ENCODE assay signal across 16 cellular contexts in genomic region chr1:53590581-53591515, GRCh38.
DNase-seq lines count a peak whose midpoint lies in the region; TF ChIP-seq lines count a peak whose summit lies in the region.
"Had no signal": no experiment of that assay in that cellular context is flagged by ENCODE, and none has a peak within 500 bp of the region (broad histone marks: within the 10 kb centered on the region; RNA-seq: fewer than 3 reads in every experiment).

No MANE protein-coding gene starts in this region.

- H3K4me1 ChIP-seq in mammary epithelial cell (ENCODE audit: insufficient read depth, low read length), result no peaks in the 10 kb centered on the region
- H3K4me1 ChIP-seq: ascending aorta; BLaER1 treated with 17β-estradiol and CSF1 and Interleukin-3, amounts not matched to agents 10 nM and 100 nM had no signal

- H3K9ac ChIP-seq in mammary epithelial cell (ENCODE audit: insufficient read depth, low read length), result no peak overlapping the region
- H3K9ac ChIP-seq: BLaER1 treated with 17β-estradiol and CSF1 and Interleukin-3, amounts not matched to agents 10 nM and 100 nM had no signal

- H3K79me2 ChIP-seq in mammary epithelial cell (ENCODE audit: insufficient read depth, low read length), result no peaks in the 10 kb centered on the region

- no peaks in the 10 kb centered on the region for H4K20me1 ChIP-seq in mammary epithelial cell (ENCODE audit: insufficient read depth, low read length)

- H3K4me2 ChIP-seq in mammary epithelial cell (ENCODE audit: insufficient read depth, low read depth, low read length), result no peak overlapping the region
- H3K4me2 ChIP-seq: BLaER1 treated with 17β-estradiol and CSF1 and Interleukin-3, amounts not matched to agents 10 nM and 100 nM had no signal

- H3K4me3 ChIP-seq in AG09309 (ENCODE audit: control insufficient read depth, low read depth, low read length), result no peak overlapping the region
- H3K4me3 ChIP-seq in fibroblast of pulmonary artery (replicated peaks; ENCODE audit: low read depth, low read length), result no peak overlapping the region
- H3K4me3 ChIP-seq in mammary epithelial cell (replicated peaks in 1 of 3; ENCODE audit: insufficient read depth in 1 of 3, low read depth in 2 of 3, low read length in 3 of 3), result no peak overlapping the region
- H3K4me3 ChIP-seq: ascending aorta; BLaER1 treated with 17β-estradiol and CSF1 and Interleukin-3, amounts not matched to agents 10 nM and 100 nM; GM12878 had no signal

- H3K27me3 ChIP-seq in mammary epithelial cell (ENCODE audit: insufficient read depth, low read length), result peaks cover 7% of the 10 kb centered on the region
- H3K27me3 ChIP-seq: ascending aorta; BLaER1 treated with 17β-estradiol and CSF1 and Interleukin-3, amounts not matched to agents 10 nM and 100 nM had no signal

- TF ChIP-seq CTCF in AG09309 (IDR thresholded peaks at IDR 0.05; ENCODE audit: control insufficient read depth, insufficient read depth, low read depth, low read length, missing control alignments) (no peak), fibroblast of pulmonary artery (IDR thresholded peaks at IDR 0.05; ENCODE audit: low read length, missing control alignments) (no peak), mammary epithelial cell (conservative IDR thresholded peaks at IDR 0.05 in 1 of 2, IDR thresholded peaks at IDR 0.05 in 1 of 2; ENCODE audit: extremely low read depth in 1 of 2, insufficient read depth in 1 of 2, low read depth in 1 of 2, low read length in 2 of 2) (no peak)

- DNase-seq in AG09309 (ENCODE audit: low read depth), result peak; percentile 56
- DNase-seq in NCI-H69 (lab: John Stamatoyannopoulos, UW), result peak; percentile 44
- peak; percentile 68 for DNase-seq in fibroblast of pulmonary artery (ENCODE audit: low read depth)
- DNase-seq in posterior vena cava (ENCODE audit: low spot score), result peak; percentile 79
- DNase-seq in NK-92 treated with Interleukin-12 subunit alpha and Interleukin-12 subunit beta, amount 100 ng/mL, for 24 hours (lab: John Stamatoyannopoulos, UW), result no peak
- no peak for DNase-seq in mammary epithelial cell
- DNase-seq in NCI-H345 (lab: John Stamatoyannopoulos, UW), result no peak
- DNase-seq in OCI-M2 (lab: John Stamatoyannopoulos, UW; ENCODE audit: unreplicated experiment), result no peak
- DNase-seq: activated CD4-positive, alpha-beta T cell treated with anti-CD3 and anti-CD28 coated beads, Interleukin-2, amount 50 U/mL, for 1 hour; DMS79 treated with DMSO at 0.1 percent for 48 hours; NCI-H2081 treated with DMSO at 0.1 percent for 48 hours; SHP77 treated with DMSO at 0.1 percent for 48 hours; T-helper 9 cell had no signal

- H3K36me3 ChIP-seq in mammary epithelial cell (ENCODE audit: insufficient read depth, low read length), result no peaks in the 10 kb centered on the region
- H3K36me3 ChIP-seq: ascending aorta; BLaER1 treated with 17β-estradiol and CSF1 and Interleukin-3, amounts not matched to agents 10 nM and 100 nM had no signal

- CTCF ChIA-PET in mammary epithelial cell (lab: Charles Lee; ENCODE audit: low non-redundant PET), result no interaction called here

- H2AFZ ChIP-seq in mammary epithelial cell (ENCODE audit: low read depth, low read length), result no peak overlapping the region

- WGBS in mammary epithelial cell (ENCODE audit: low coverage, missing lambda C conversion rate), result 82% methylated on average over 15 of the region's 17 CpGs

- H3K27ac ChIP-seq in mammary epithelial cell (ENCODE audit: insufficient read depth, low read depth, low read length), result no peak overlapping the region
- H3K27ac ChIP-seq: ascending aorta; BLaER1 treated with 17β-estradiol and CSF1 and Interleukin-3, amounts not matched to agents 10 nM and 100 nM had no signal

- in situ Hi-C loops in mammary epithelial cell (cut with MboI; ENCODE audit: low sequenced_read_pairs in 2 of 2), result no loop called here

- dilution Hi-C loops in mammary epithelial cell (cut with HindIII; ENCODE audit: low sequenced_read_pairs), result no loop called here

- intact Hi-C loops in posterior vena cava (cut with DNase I), result loop anchor here in 1 of 2 donors (10.0 kb wide), 1 partner anchor 106 kb away; no protein-coding TSS in a partner anchor
- intact Hi-C loops in mammary epithelial cell (cut with micrococcal nuclease), result no loop called here

- no peaks in the 10 kb centered on the region for H3K9me3 ChIP-seq in mammary epithelial cell (replicated peaks; ENCODE audit: insufficient read depth, low read length)
- H3K9me3 ChIP-seq: ascending aorta; BLaER1 treated with 17β-estradiol and CSF1 and Interleukin-3, amounts not matched to agents 10 nM and 100 nM had no signal

- BruUV-seq in mammary epithelial cell (replicated peaks; lab: Mats Ljungman, UMichigan), result no TSS peak

Comparison
In these comparisons a context has a peak if more than half of its experiments do, and no peak if none do; other contexts are left out.
1. DNase-seq: peak in AG09309 (single experiment), NCI-H69 (single experiment), fibroblast of pulmonary artery (single experiment) and posterior vena cava (single experiment); none in NK-92 treated with Interleukin-12 subunit alpha and Interleukin-12 subunit beta, amount 100 ng/mL, for 24 hours (single experiment), mammary epithelial cell (single experiment), NCI-H345 (single experiment) and OCI-M2 (single experiment).